Comparison of ENCODE assay signal across 30 cellular contexts in genomic region chr6:151900897-151901485, GRCh38.
DNase-seq lines count a peak whose midpoint lies in the region; ATAC-seq, FAIRE-seq and TF ChIP-seq lines count a peak whose summit lies in the region.
"Had no signal": no experiment of that assay in that cellular context is flagged by ENCODE, and none has a peak within 500 bp of the region (broad histone marks: within the 10 kb centered on the region; RNA-seq: fewer than 3 reads in every experiment).

No MANE protein-coding gene starts in this region.

- POLR2A ChIA-PET in K562 (lab: Yijun Ruan, JAX): no interaction called here

- intact Hi-C loops in K562 (cut with micrococcal nuclease): no loop called here

- ATAC-seq in K562 (no peak), GM18858 (IDR thresholded peaks at IDR 0.05; ENCODE audit: unreplicated experiment) (no peak)
- no peak for ATAC-seq in stimulated activated naive CD8-positive, alpha-beta T cell treated with anti-CD3 and anti-CD28 coated beads, Interleukin-15, Interleukin-2, amounts not matched to agents 100 U/mL and 50 U/mL, for 24 hours
- ATAC-seq: activated CD4-positive, alpha-beta T cell treated with anti-CD3 and anti-CD28 coated beads for 36 hours; activated CD8-positive, alpha-beta T cell treated with anti-CD3 and anti-CD28 coated beads, Interleukin-2, amount 10 ng/mL, durations not matched to agents 7 days and 5 days; heart right ventricle; Panc1 had no signal

- H3K27ac ChIP-seq in K562 (ENCODE audit: extremely low read depth, low read depth, low read length) (no peak overlapping the region), keratinocyte (ENCODE audit: control insufficient read depth, insufficient read depth, low read length) (peak overlapping the region; percentile 45)
- H3K27ac ChIP-seq: 22Rv1, heart right ventricle, KMS-11, neutrophil, prostate gland, SK-N-MC, testis had no signal

- H3K9me3 Mint-ChIP-seq in nephron progenitor cell: peaks cover 34% of the 10 kb centered on the region

- H3K4me1 ChIP-seq in K562 (replicated peaks in 1 of 2; ENCODE audit: control insufficient read depth in 2 of 2, insufficient read depth in 2 of 2, low read length in 2 of 2): no peaks in the 10 kb centered on the region
- H3K4me1 ChIP-seq in keratinocyte (ENCODE audit: control insufficient read depth, extremely low read depth, insufficient read depth, low read length): peaks cover 7% of the 10 kb centered on the region
- H3K4me1 ChIP-seq: heart right ventricle, prostate gland, testis had no signal

- under 1% methylated on average over 7 of the region's 7 CpGs for WGBS in K562 (ENCODE audit: insufficient coverage, low coverage, missing lambda C conversion rate)

- H3K4me2 ChIP-seq in K562 (ENCODE audit: insufficient read depth, low read length): no peak overlapping the region
- no peak overlapping the region for H3K4me2 ChIP-seq in keratinocyte (ENCODE audit: control insufficient read depth, extremely low read depth, insufficient read depth, low read depth, low read length)
- H3K4me2 ChIP-seq: KMS-11 had no signal

- H3K9ac ChIP-seq in K562 (ENCODE audit: insufficient read depth in 1 of 2, low read depth in 2 of 2, low read length in 2 of 2) (no peak overlapping the region), keratinocyte (ENCODE audit: control insufficient read depth, extremely low read depth, insufficient read depth, low read length) (peak overlapping the region; percentile 9)
- H3K9ac ChIP-seq: KMS-11 had no signal

- no peaks in the 10 kb centered on the region for H4K20me1 ChIP-seq in K562 (replicated peaks; ENCODE audit: control insufficient read depth, insufficient read depth, low read length)
- no peaks in the 10 kb centered on the region for H4K20me1 ChIP-seq in keratinocyte (ENCODE audit: control insufficient read depth, extremely low read depth, insufficient read depth, low read length)

- H3K9me1 ChIP-seq in K562 (ENCODE audit: control insufficient read depth, insufficient read depth, low read length) (no peaks in the 10 kb centered on the region), keratinocyte (ENCODE audit: control insufficient read depth, extremely low read depth, insufficient read depth, low read length) (no peaks in the 10 kb centered on the region)

- CTCF ChIA-PET in K562 (lab: Yijun Ruan, JAX; ENCODE audit: low intra/inter-chr PET ratio): no interaction called here

- H2AFZ ChIP-seq in K562 (ENCODE audit: low read depth, low read length) (no peak overlapping the region), keratinocyte (ENCODE audit: control insufficient read depth, low read length) (no peak overlapping the region)

- H3K27ac Mint-ChIP-seq in nephron progenitor cell: no peak overlapping the region
- H3K27ac Mint-ChIP-seq: activated CD4-positive, alpha-beta T cell treated with anti-CD3 and anti-CD28 coated beads for 36 hours; activated CD8-positive, alpha-beta T cell treated with anti-CD3 and anti-CD28 coated beads, Interleukin-2, amount 10 ng/mL, durations not matched to agents 7 days and 5 days; activated naive CD4-positive, alpha-beta T cell treated with anti-CD3 and anti-CD28 coated beads, Interleukin-2, amount 50 U/mL, for 24 hours; activated T-helper 2 cell treated with anti-CD3 and anti-CD28 coated beads, Interferon-gamma antibody, Interleukin-2, Interleukin-4, amounts not matched to agents 10 μg/mL and 5 μg/mL and 100 μg/mL, durations not matched to agents 14 hours and 24 hours and 36 hours had no signal

- DNase-seq in NCI-H748 (lab: John Stamatoyannopoulos, UW; ENCODE audit: unreplicated experiment): peak; percentile 10
- no peak for DNase-seq in NCI-H748 treated with DMSO at 0.1 percent for 48 hours (lab: John Stamatoyannopoulos, UW)
- no peak for DNase-seq in K562 (ENCODE audit: extremely low read depth in 1 of 4, low spot score in 3 of 4)
- peak; percentile 46 for DNase-seq in keratinocyte (ENCODE audit: low read depth, low spot score)
- DNase-seq in ureter (ENCODE audit: low spot score): peak; percentile 53
- no peak for DNase-seq in nephron progenitor cell
- DNase-seq in stimulated activated naive CD8-positive, alpha-beta T cell treated with anti-CD3 and anti-CD28 coated beads, Interleukin-15, Interleukin-2, amounts not matched to agents 100 U/mL and 50 U/mL, for 24 hours: no peak
- DNase-seq: activated CD4-positive, alpha-beta T cell treated with anti-CD3 and anti-CD28 coated beads for 36 hours; activated CD8-positive, alpha-beta T cell treated with anti-CD3 and anti-CD28 coated beads, Interleukin-2, amount 10 ng/mL, durations not matched to agents 7 days and 5 days; amygdala; foreskin fibroblast; GOT3; heart right ventricle; mesendoderm; NCI-H1436 treated with DMSO at 0.1 percent for 48 hours; NCI-H510A treated with DMSO at 0.1 percent for 48 hours; NK-92 treated with Interleukin-12 subunit alpha and Interleukin-12 subunit beta, amount 100 ng/mL, for 24 hours; stimulated activated CD4-positive, alpha-beta T cell treated with anti-CD3 and anti-CD28 coated beads, Interleukin-15, amount 100 ng/mL, for 24 hours; stimulated activated naive CD4-positive, alpha-beta T cell treated with Interleukin-2 at 50 U/mL for 16 hours; testis had no signal

- in situ Hi-C loops in K562 (cut with MboI): no loop called here

- peaks cover 7% of the 10 kb centered on the region for H3K36me3 Mint-ChIP-seq in nephron progenitor cell (ENCODE audit: low read depth)
- H3K36me3 Mint-ChIP-seq: CD14-positive monocyte had no signal

- H3K4me3 ChIP-seq in K562 (no peak overlapping the region), keratinocyte (ENCODE audit: control insufficient read depth in 2 of 3, extremely low read depth in 1 of 3, insufficient read depth in 2 of 3, low read depth in 1 of 3, low read length in 3 of 3) (no peak overlapping the region)
- H3K4me3 ChIP-seq: heart right ventricle, prostate gland, SK-N-MC, testis had no signal

- no peaks in the 10 kb centered on the region for H3K36me3 ChIP-seq in K562 (ENCODE audit: control insufficient read depth, insufficient read depth, low read length)
- H3K36me3 ChIP-seq in keratinocyte (ENCODE audit: control insufficient read depth in 2 of 2, extremely low read depth in 1 of 2, insufficient read depth in 2 of 2, low read length in 2 of 2): no peaks in the 10 kb centered on the region
- H3K36me3 ChIP-seq: heart right ventricle, neutrophil, prostate gland had no signal

- no peaks in the 10 kb centered on the region for H3K4me1 Mint-ChIP-seq in nephron progenitor cell
- H3K4me1 Mint-ChIP-seq: activated CD4-positive, alpha-beta T cell treated with anti-CD3 and anti-CD28 coated beads for 36 hours; activated naive CD4-positive, alpha-beta T cell treated with anti-CD3 and anti-CD28 coated beads, Interleukin-2, amount 50 U/mL, for 24 hours; CD14-positive monocyte had no signal

- no peak for TF ChIP-seq EP300 in K562 (IDR thresholded peaks at IDR 0.05; ENCODE audit: low read length)

- no peak overlapping the region for H3K4me3 Mint-ChIP-seq in nephron progenitor cell
- H3K4me3 Mint-ChIP-seq: activated CD4-positive, alpha-beta T cell treated with anti-CD3 and anti-CD28 coated beads for 36 hours; activated CD8-positive, alpha-beta T cell treated with anti-CD3 and anti-CD28 coated beads, Interleukin-2, amount 10 ng/mL, durations not matched to agents 7 days and 5 days; activated naive CD4-positive, alpha-beta T cell treated with anti-CD3 and anti-CD28 coated beads, Interleukin-2, amount 50 U/mL, for 24 hours had no signal

- dilution Hi-C loops in keratinocyte (cut with MboI; ENCODE audit: extremely low pct_ligation_motif_present, low sequenced_read_pairs): no loop called here

- TF ChIP-seq CTCF in K562 (IDR thresholded peaks at IDR 0.05 in 2 of 3, conservative IDR thresholded peaks at IDR 0.05 in 1 of 3; ENCODE audit: insufficient read depth in 2 of 3, low read depth in 1 of 3, low read length in 3 of 3) (no peak), keratinocyte (optimal IDR thresholded peaks at IDR 0.05 in 1 of 3, IDR thresholded peaks at IDR 0.05 in 1 of 3, conservative IDR thresholded peaks at IDR 0.05 in 1 of 3; ENCODE audit: extremely low read depth in 1 of 3, insufficient read depth in 2 of 3, low read length in 3 of 3) (no peak), nephron progenitor cell (IDR thresholded peaks at IDR 0.05) (no peak)

- no peaks in the 10 kb centered on the region for H3K9me3 ChIP-seq in K562 (replicated peaks; ENCODE audit: control insufficient read depth, insufficient read depth, low read depth, low read length)
- no peaks in the 10 kb centered on the region for H3K9me3 ChIP-seq in keratinocyte (ENCODE audit: control insufficient read depth, low read depth, low read length)
- H3K9me3 ChIP-seq: neutrophil, prostate gland, testis had no signal

- FAIRE-seq in K562 (lab: Jason Lieb, UNC) (no peak), keratinocyte (lab: Jason Lieb, UNC) (peak; percentile 9)

- no peaks in the 10 kb centered on the region for H3K79me2 ChIP-seq in K562 (ENCODE audit: control insufficient read depth, insufficient read depth, low read length)
- H3K79me2 ChIP-seq in keratinocyte (ENCODE audit: control insufficient read depth, insufficient read depth, low read length): no peaks in the 10 kb centered on the region

- H3K27me3 ChIP-seq in K562 (ENCODE audit: control insufficient read depth in 2 of 2, insufficient read depth in 2 of 2, low read length in 2 of 2): no peaks in the 10 kb centered on the region
- no peaks in the 10 kb centered on the region for H3K27me3 ChIP-seq in keratinocyte (ENCODE audit: control insufficient read depth, extremely low read depth, insufficient read depth, low read length)
- H3K27me3 ChIP-seq: heart right ventricle, neutrophil, testis had no signal

- no peak for TF ChIP-seq RAD21 in K562 (CRISPR knock-in tag; conservative IDR thresholded peaks at IDR 0.05 in 1 of 2, IDR thresholded peaks at IDR 0.05 in 1 of 2)

- no peaks in the 10 kb centered on the region for H3K27me3 Mint-ChIP-seq in nephron progenitor cell (ENCODE audit: low read depth, poor library complexity)
- H3K27me3 Mint-ChIP-seq: activated CD4-positive, alpha-beta T cell treated with anti-CD3 and anti-CD28 coated beads for 36 hours; activated naive CD4-positive, alpha-beta T cell treated with anti-CD3 and anti-CD28 coated beads, Interleukin-2, amount 50 U/mL, for 24 hours had no signal

- TF ChIP-seq POLR2A in K562 (conservative IDR thresholded peaks at IDR 0.05): no peak

- BruUV-seq in K562 (replicated peaks; lab: Mats Ljungman, UMichigan): no TSS peak

TF ChIP-seq in K562, 482 proteins besides CTCF, POLR2A, EP300 and RAD21:
- no peak for TF ChIP-seq BACH1 (tag; IDR thresholded peaks at IDR 0.05)
- peak; percentile 18; the same call in 1 of the 2 replicates for TF ChIP-seq NFIC (IDR thresholded peaks at IDR 0.05)

Comparison
In these comparisons a context has a peak if more than half of its experiments do, and no peak if none do; other contexts are left out.
1. DNase-seq: peak in NCI-H748 (single experiment), keratinocyte (single experiment) and ureter (single experiment); none in NCI-H748 treated with DMSO at 0.1 percent for 48 hours (single experiment), K562 (0 of 4), nephron progenitor cell (single experiment) and stimulated activated naive CD8-positive, alpha-beta T cell treated with anti-CD3 and anti-CD28 coated beads, Interleukin-15, Interleukin-2, amounts not matched to agents 100 U/mL and 50 U/mL, for 24 hours (single experiment).